Comparison of ENCODE assay signal across 8 cellular contexts in genomic region chr13:40373608-40374007, GRCh38.
DNase-seq lines count a peak whose midpoint lies in the region; ATAC-seq and TF ChIP-seq lines count a peak whose summit lies in the region.
"Not testable (repeated sequence)": the region's sequence is repeated elsewhere in the genome, so short reads cannot be mapped to it uniquely, and the experiment has no call there.

No MANE protein-coding gene starts in this region.

- H3K36me3 ChIP-seq in BLaER1, result not testable (repeated sequence)

- H3K9me3 Mint-ChIP-seq in T-cell, result peaks cover 0 to 13% (median 7%) of the 10 kb centered on the region in 3 donors
- H3K9me3 Mint-ChIP-seq in activated naive CD4-positive, alpha-beta T cell treated with anti-CD3 and anti-CD28 coated beads, Interleukin-2, amount 50 U/mL, for 72 hours, result peaks cover 9 to 19% of the 10 kb centered on the region in 2 donors
- not testable (repeated sequence) for H3K9me3 Mint-ChIP-seq in neural crest cell

- H3K4me1 Mint-ChIP-seq in T-cell, result peaks cover 59 to 68% (median 66%) of the 10 kb centered on the region in 3 donors
- H3K4me1 Mint-ChIP-seq in neural crest cell, result peaks cover 63% of the 10 kb centered on the region

- not testable (repeated sequence) for TF ChIP-seq CTCF in neural crest cell (conservative IDR thresholded peaks at IDR 0.05)

- H3K9ac ChIP-seq in BLaER1, result not testable (repeated sequence)

- H3K9me3 ChIP-seq in BLaER1, result peaks cover 20% of the 10 kb centered on the region

- peak; percentile 31 to 83 (median 52) for ATAC-seq in T-cell (replicated peaks in 1 of 4)
- ATAC-seq in activated naive CD4-positive, alpha-beta T cell treated with anti-CD3 and anti-CD28 coated beads, Interleukin-2, amount 50 U/mL, for 72 hours, result peak; percentile 75 to 86

- H3K27me3 ChIP-seq in BLaER1, result not testable (repeated sequence)

- peak overlapping the region in 1 of 3 donors; percentile 58 for H3K4me3 Mint-ChIP-seq in T-cell
- not testable (repeated sequence) for H3K4me3 Mint-ChIP-seq in neural crest cell

- peak overlapping the region; percentile 18 for H3K4me2 ChIP-seq in BLaER1

- CTCF ChIA-PET in T-cell (lab: Charles Lee), result not testable (repeated sequence)

- H3K27ac ChIP-seq in BLaER1, result not testable (repeated sequence)

- POLR2A ChIA-PET in T-cell (lab: Charles Lee), result not testable (repeated sequence)

- H3K27ac Mint-ChIP-seq in T-cell, result peak overlapping the region; percentile 66 to 71
- peak overlapping the region; percentile 29 to 44 for H3K27ac Mint-ChIP-seq in activated naive CD4-positive, alpha-beta T cell treated with anti-CD3 and anti-CD28 coated beads, Interleukin-2, amount 50 U/mL, for 72 hours
- H3K27ac Mint-ChIP-seq in neural crest cell (ENCODE audit: unreplicated experiment), result peak overlapping the region; percentile 96

- H3K4me1 ChIP-seq in BLaER1, result peaks cover 47% of the 10 kb centered on the region

- peak in 23 of 34 experiments; percentile 5 to 61 (median 20) for DNase-seq in T-cell
- DNase-seq in activated CD4-positive, alpha-beta T cell treated with anti-CD3 and anti-CD28 coated beads, Interleukin-2, amount 50 U/mL, for 4 hours, result peak; percentile 28 to 39
- DNase-seq in activated T-cell treated with anti-CD3 and anti-CD28 coated beads for 48 hours (ENCODE audit: low read depth), result peak; percentile 49
- DNase-seq in activated naive CD4-positive, alpha-beta T cell treated with anti-CD3 and anti-CD28 coated beads, Interleukin-2, amount 50 U/mL, for 72 hours (ENCODE audit: low spot score in 2 of 2), result peak in 1 of 2 donors; percentile 63
- DNase-seq in neural crest cell (ENCODE audit: low read depth, low spot score), result not testable (repeated sequence)
- DNase-seq in stimulated activated CD4-positive, alpha-beta T cell treated with anti-CD3 and anti-CD28 coated beads, Interleukin-4, amount 100 ng/mL, for 24 hours, result peak; percentile 64
- peak; percentile 30 to 49 for DNase-seq in stimulated activated CD8-positive, alpha-beta memory T cell treated with anti-CD3 and anti-CD28 coated beads, Interleukin-7, amount 100 ng/mL, for 4 hours (ENCODE audit: low read depth in 2 of 2)

- not testable (repeated sequence) for H3K36me3 Mint-ChIP-seq in T-cell; neural crest cell (ENCODE audit: low read depth)
- H3K36me3 Mint-ChIP-seq in activated naive CD4-positive, alpha-beta T cell treated with anti-CD3 and anti-CD28 coated beads, Interleukin-2, amount 50 U/mL, for 72 hours, result peaks cover 11 to 33% of the 10 kb centered on the region in 2 donors

- H4K20me1 ChIP-seq in BLaER1, result not testable (repeated sequence)

- H3K27me3 Mint-ChIP-seq in T-cell; neural crest cell (ENCODE audit: low read depth): not testable (repeated sequence)

- not testable (repeated sequence) for H3K4me3 ChIP-seq in BLaER1

Comparison
In these comparisons a context has a peak if more than half of its experiments do, and no peak if none do; other contexts are left out.
1. H3K27ac Mint-ChIP-seq: peak in every context shown above with its lines; median percentile 96 in neural crest cell; 68 in T-cell; 36 in activated naive CD4-positive, alpha-beta T cell treated with anti-CD3 and anti-CD28 coated beads, Interleukin-2, amount 50 U/mL, for 72 hours.